In the genomic region with DNA sequence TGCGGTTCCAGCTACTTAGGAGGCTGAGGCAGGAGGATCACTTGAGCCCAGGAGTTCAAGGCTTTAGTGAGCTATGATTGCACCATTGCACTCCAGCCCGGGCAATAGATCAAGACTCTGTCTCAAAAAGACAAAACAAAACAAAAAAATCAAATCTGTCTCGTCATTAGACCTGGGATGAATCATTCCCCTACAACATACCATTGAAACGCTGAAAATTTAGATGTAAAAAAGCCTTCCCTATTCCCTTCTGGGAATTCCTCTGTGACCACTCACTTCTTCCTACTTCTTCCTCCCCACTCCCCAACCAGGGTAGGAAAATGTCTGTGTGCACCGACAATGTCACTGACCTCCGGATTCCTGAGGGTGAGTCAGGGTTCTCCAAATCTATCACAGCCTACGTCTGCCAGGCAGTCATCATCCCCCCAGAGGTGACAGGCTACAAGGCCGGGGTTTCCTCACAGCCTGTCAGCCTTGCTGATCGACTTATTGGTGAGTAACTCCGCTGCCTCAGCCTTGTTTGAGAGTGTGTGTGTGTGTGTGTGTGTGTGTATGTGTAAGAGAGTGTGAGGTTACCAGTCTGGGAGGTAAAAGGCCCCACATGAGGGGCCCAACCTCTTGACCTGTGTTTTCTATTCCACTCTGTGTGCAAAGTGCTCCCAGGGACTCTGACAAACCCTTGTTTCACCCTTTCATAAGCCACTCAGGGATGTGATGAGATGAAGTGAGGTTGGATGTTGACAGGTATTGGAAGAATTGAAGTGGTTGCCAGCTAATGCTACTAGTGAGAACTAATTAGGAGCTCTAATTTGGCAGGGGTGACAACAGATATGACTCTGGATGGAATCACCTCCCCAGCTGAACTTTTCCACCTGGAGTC, we compare ENCODE assay signal across 7 cellular contexts. TPM values are rescaled to one million over a fixed set of nuclear protein-coding genes. Genes with fewer than 3 reads are reported as not detected.
DNase-seq lines count a peak whose midpoint lies in the region; ATAC-seq and TF ChIP-seq lines count a peak whose summit lies in the region.

No MANE protein-coding gene starts in this region.

- no peaks in the 10 kb centered on the region for H3K27me3 ChIP-seq in GM23338 (ENCODE audit: insufficient read depth)
- H3K27me3 ChIP-seq in RWPE2 (ENCODE audit: insufficient read depth, poor library complexity, severe bottlenecking), result no peaks in the 10 kb centered on the region

- no peak for DNase-seq in GM23338 (ENCODE audit: low spot score)
- peak; percentile 96 for DNase-seq in RWPE2 (ENCODE audit: low spot score)
- peak; percentile 98 for DNase-seq in fibroblast of pulmonary artery (ENCODE audit: low read depth)
- peak; percentile 99 for DNase-seq in skeletal muscle cell (ENCODE audit: low read depth)
- no peak for DNase-seq in inferior parietal cortex (ENCODE audit: extremely low spot score)
- no peak for DNase-seq in midbrain (lab: John Stamatoyannopoulos, UW)
- no peak for DNase-seq in posterior cingulate gyrus

- H3K4me3 ChIP-seq in GM23338 (no peak overlapping the region), RWPE2 (ENCODE audit: severe bottlenecking) (no peak overlapping the region), fibroblast of pulmonary artery (replicated peaks; ENCODE audit: low read depth, low read length) (no peak overlapping the region), skeletal muscle cell (ENCODE audit: low read depth, low read length) (no peak overlapping the region)

- H3K27ac Mint-ChIP-seq in GM23338, result no peak overlapping the region

- H3K4me3 Mint-ChIP-seq in GM23338, result no peak overlapping the region

- H3K9me2 ChIP-seq in GM23338 (ENCODE audit: insufficient read depth), result no peaks in the 10 kb centered on the region

- no peaks in the 10 kb centered on the region for H3K9me3 Mint-ChIP-seq in GM23338

- peaks cover 13% of the 10 kb centered on the region for H3K4me1 Mint-ChIP-seq in GM23338

- no peak for TF ChIP-seq CTCF in GM23338 (conservative IDR thresholded peaks at IDR 0.05; ENCODE audit: low read depth in 2 of 2)
- TF ChIP-seq CTCF in RWPE2 (IDR thresholded peaks at IDR 0.05; ENCODE audit: poor library complexity, severe bottlenecking), result no peak
- TF ChIP-seq CTCF in fibroblast of pulmonary artery (IDR thresholded peaks at IDR 0.05; ENCODE audit: low read length, missing control alignments), result no peak

- intact Hi-C loops in posterior cingulate gyrus (cut with DNase I), result no loop called here

- H3K27ac ChIP-seq in GM23338 (ENCODE audit: low read depth) (no peak overlapping the region), RWPE2 (ENCODE audit: poor library complexity, severe bottlenecking) (peak overlapping the region; percentile 98)

- peaks cover 11% of the 10 kb centered on the region for H3K27me3 Mint-ChIP-seq in GM23338 (ENCODE audit: insufficient read depth, low read depth, poor library complexity)

- no peak overlapping the region for H3K4me2 ChIP-seq in GM23338

- H3K79me2 ChIP-seq in GM23338 (replicated peaks; ENCODE audit: insufficient read depth), result no peaks in the 10 kb centered on the region

- ATAC-seq in GM23338, result peak; percentile 15; the same call in 2 of the 3 replicates
- ATAC-seq in RWPE2 (ENCODE audit: low read depth), result peak; percentile 85

- H3K36me3 ChIP-seq in GM23338 (ENCODE audit: insufficient read depth) (no peaks in the 10 kb centered on the region), RWPE2 (ENCODE audit: low read depth) (no peaks in the 10 kb centered on the region)

- H3K9me3 ChIP-seq in RWPE2 (ENCODE audit: severe bottlenecking), result no peaks in the 10 kb centered on the region

- no peaks in the 10 kb centered on the region for H3K36me3 Mint-ChIP-seq in GM23338 (ENCODE audit: low read depth)

- no peaks in the 10 kb centered on the region for H4K20me1 ChIP-seq in GM23338 (replicated peaks; ENCODE audit: insufficient read depth)

- H3F3A ChIP-seq in GM23338 (replicated peaks; ENCODE audit: low read depth), result no peaks in the 10 kb centered on the region

- peak overlapping the region; percentile 63; the same call in 1 of the 2 replicates for H2AFZ ChIP-seq in GM23338

- no peaks in the 10 kb centered on the region for H3K4me1 ChIP-seq in GM23338 (ENCODE audit: insufficient read depth)
- H3K4me1 ChIP-seq in RWPE2 (ENCODE audit: insufficient read depth, poor library complexity, severe bottlenecking), result peaks cover 23% of the 10 kb centered on the region

TF ChIP-seq in GM23338, 12 proteins besides CTCF, POLR2A, EP300 and RAD21 (continues in another document):
- TF ChIP-seq ZNF331 (CRISPR knock-in tag; IDR thresholded peaks at IDR 0.05; ENCODE audit: low read depth) (no peak), EZH2 (IDR thresholded peaks at IDR 0.05; ENCODE audit: low read depth, unreplicated experiment) (no peak), POLR2AphosphoS5 (IDR thresholded peaks at IDR 0.05; ENCODE audit: low read depth) (no peak), EZH2phosphoT487 (IDR thresholded peaks at IDR 0.05; ENCODE audit: unreplicated experiment) (no peak), CREB1 (CRISPR knock-in tag; IDR thresholded peaks at IDR 0.05; ENCODE audit: low read depth) (no peak)
- TF ChIP-seq, protein P1, sequence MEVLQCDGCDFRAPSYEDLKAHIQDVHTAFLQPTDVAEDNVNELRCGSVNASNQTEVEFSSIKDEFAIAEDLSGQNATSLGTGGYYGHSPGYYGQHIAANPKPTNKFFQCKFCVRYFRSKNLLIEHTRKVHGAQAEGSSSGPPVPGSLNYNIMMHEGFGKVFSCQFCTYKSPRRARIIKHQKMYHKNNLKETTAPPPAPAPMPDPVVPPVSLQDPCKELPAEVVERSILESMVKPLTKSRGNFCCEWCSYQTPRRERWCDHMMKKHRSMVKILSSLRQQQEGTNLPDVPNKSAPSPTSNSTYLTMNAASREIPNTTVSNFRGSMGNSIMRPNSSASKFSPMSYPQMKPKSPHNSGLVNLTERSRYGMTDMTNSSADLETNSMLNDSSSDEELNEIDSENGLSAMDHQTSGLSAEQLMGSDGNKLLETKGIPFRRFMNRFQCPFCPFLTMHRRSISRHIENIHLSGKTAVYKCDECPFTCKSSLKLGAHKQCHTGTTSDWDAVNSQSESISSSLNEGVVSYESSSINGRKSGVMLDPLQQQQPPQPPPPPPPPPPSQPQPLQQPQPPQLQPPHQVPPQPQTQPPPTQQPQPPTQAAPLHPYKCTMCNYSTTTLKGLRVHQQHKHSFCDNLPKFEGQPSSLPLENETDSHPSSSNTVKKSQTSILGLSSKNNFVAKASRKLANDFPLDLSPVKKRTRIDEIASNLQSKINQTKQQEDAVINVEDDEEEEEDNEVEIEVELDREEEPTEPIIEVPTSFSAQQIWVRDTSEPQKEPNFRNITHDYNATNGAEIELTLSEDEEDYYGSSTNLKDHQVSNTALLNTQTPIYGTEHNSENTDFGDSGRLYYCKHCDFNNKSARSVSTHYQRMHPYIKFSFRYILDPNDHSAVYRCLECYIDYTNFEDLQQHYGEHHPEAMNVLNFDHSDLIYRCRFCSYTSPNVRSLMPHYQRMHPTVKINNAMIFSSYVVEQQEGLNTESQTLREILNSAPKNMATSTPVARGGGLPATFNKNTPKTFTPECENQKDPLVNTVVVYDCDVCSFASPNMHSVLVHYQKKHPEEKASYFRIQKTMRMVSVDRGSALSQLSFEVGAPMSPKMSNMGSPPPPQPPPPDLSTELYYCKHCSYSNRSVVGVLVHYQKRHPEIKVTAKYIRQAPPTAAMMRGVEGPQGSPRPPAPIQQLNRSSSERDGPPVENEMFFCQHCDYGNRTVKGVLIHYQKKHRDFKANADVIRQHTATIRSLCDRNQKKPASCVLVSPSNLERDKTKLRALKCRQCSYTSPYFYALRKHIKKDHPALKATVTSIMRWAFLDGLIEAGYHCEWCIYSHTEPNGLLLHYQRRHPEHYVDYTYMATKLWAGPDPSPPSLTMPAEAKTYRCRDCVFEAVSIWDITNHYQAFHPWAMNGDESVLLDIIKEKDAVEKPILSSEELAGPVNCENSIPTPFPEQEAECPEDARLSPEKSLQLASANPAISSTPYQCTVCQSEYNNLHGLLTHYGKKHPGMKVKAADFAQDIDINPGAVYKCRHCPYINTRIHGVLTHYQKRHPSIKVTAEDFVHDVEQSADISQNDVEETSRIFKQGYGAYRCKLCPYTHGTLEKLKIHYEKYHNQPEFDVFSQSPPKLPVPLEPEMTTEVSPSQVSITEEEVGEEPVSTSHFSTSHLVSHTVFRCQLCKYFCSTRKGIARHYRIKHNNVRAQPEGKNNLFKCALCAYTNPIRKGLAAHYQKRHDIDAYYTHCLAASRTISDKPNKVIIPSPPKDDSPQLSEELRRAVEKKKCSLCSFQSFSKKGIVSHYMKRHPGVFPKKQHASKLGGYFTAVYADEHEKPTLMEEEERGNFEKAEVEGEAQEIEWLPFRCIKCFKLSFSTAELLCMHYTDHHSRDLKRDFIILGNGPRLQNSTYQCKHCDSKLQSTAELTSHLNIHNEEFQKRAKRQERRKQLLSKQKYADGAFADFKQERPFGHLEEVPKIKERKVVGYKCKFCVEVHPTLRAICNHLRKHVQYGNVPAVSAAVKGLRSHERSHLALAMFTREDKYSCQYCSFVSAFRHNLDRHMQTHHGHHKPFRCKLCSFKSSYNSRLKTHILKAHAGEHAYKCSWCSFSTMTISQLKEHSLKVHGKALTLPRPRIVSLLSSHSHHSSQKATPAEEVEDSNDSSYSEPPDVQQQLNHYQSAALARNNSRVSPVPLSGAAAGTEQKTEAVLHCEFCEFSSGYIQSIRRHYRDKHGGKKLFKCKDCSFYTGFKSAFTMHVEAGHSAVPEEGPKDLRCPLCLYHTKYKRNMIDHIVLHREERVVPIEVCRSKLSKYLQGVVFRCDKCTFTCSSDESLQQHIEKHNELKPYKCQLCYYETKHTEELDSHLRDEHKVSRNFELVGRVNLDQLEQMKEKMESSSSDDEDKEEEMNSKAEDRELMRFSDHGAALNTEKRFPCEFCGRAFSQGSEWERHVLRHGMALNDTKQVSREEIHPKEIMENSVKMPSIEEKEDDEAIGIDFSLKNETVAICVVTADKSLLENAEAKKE (CRISPR knock-in tag; IDR thresholded peaks at IDR 0.05), result no peak

RNA-seq across cellular contexts. Expression of gene SARS1, which starts 16.3 kb away (rescaled TPM):
- total RNA-seq in GM23338 (2014; rRNA removed; shearing (Covaris generic)), result 166 and 168 TPM in 2 replicates
- 125 and 141 TPM in 2 replicates for polyA plus RNA-seq in GM23338 (2016; fragmentation: Nextera tagmentation; extraction: Ambion mirVana)

RNA-seq across cellular contexts. Expression of gene CELSR2, which starts 51.9 kb away (rescaled TPM):
- 30.4 and 35.1 TPM in 2 replicates for total RNA-seq in GM23338 (2014; rRNA removed; shearing (Covaris generic))
- polyA plus RNA-seq in GM23338 (2016; fragmentation: Nextera tagmentation; extraction: Ambion mirVana), result 11.1 and 11.2 TPM in 2 replicates

Comparison
In these comparisons a context has a peak if more than half of its experiments do, and no peak if none do; other contexts are left out.
1. DNase-seq: peak in RWPE2 (single experiment), fibroblast of pulmonary artery (single experiment) and skeletal muscle cell (single experiment); none in GM23338 (single experiment), inferior parietal cortex (single experiment), midbrain (single experiment) and posterior cingulate gyrus (0 of 10).